Comparison of ENCODE assay signal across 15 cellular contexts in the genomic region with DNA sequence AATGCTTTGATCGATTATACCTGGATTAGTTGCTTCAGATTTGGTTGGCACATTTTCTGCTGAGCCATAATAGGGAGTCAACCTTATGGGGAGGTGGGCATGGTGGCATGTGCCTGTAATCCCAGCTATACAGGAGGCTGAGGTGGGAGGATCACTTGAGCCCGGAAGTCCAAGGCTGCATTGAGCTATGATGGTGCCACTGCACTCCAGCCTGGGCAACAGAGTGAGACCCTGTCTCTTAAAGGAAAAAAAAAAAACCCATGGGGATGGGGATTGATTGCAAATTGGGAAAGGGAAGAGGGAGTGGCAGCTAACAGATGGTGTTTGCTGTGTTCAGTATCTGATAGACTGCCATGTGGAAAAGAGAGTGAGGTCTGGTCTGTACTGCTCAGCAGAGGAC. TPM values are rescaled to one million over a fixed set of nuclear protein-coding genes. Genes with fewer than 3 reads are reported as not detected.
DNase-seq lines count a peak whose midpoint lies in the region; ATAC-seq, FAIRE-seq and TF ChIP-seq lines count a peak whose summit lies in the region.
"Had no signal": no experiment of that assay in that cellular context is flagged by ENCODE, and none has a peak within 500 bp of the region (broad histone marks: within the 10 kb centered on the region; RNA-seq: fewer than 3 reads in every experiment).

No MANE protein-coding gene starts in this region.

- peak; percentile 26 for FAIRE-seq in GM19239 (lab: Jason Lieb, UNC)
- FAIRE-seq: frontal cortex had no signal

- DNase-seq in activated CD8-positive, alpha-beta memory T cell treated with anti-CD3 and anti-CD28 coated beads, Interleukin-2, amount 10 ng/mL, durations not matched to agents 7 days and 5 days = no peak
- DNase-seq in activated CD8-positive, alpha-beta memory T cell treated with anti-CD3 and anti-CD28 coated beads, Interleukin-2, amount 50 U/mL, for 48 hours = no peak
- DNase-seq in GM19239 (ENCODE audit: insufficient read length, low spot score) (no peak), iPS-NIHi7 (ENCODE audit: extremely low spot score) (no peak), NCI-H1436 treated with DMSO at 0.1 percent for 48 hours (lab: John Stamatoyannopoulos, UW) (no peak)
- no peak for DNase-seq in activated CD8-positive, alpha-beta T cell treated with anti-CD3 and anti-CD28 coated beads for 36 hours
- DNase-seq in naive thymus-derived CD4-positive, alpha-beta T cell = no peak
- no peak for DNase-seq in stimulated activated CD4-positive, alpha-beta T cell treated with anti-CD3 and anti-CD28 coated beads, Interleukin-15, amount 100 ng/mL, for 24 hours
- DNase-seq: NCI-H1930; sigmoid colon; stimulated activated CD4-positive, alpha-beta T cell treated with anti-CD3 and anti-CD28 coated beads, Interleukin-4, amount 100 ng/mL, for 24 hours; upper lobe of left lung had no signal

- H3K4me3 Mint-ChIP-seq in activated CD8-positive, alpha-beta memory T cell treated with anti-CD3 and anti-CD28 coated beads, Interleukin-2, amount 10 ng/mL, durations not matched to agents 7 days and 5 days = peak overlapping the region; percentile 19
- peak overlapping the region; percentile 62 for H3K4me3 Mint-ChIP-seq in activated CD8-positive, alpha-beta T cell treated with anti-CD3 and anti-CD28 coated beads for 36 hours
- H3K4me3 Mint-ChIP-seq in naive thymus-derived CD4-positive, alpha-beta T cell = peak overlapping the region; percentile 48 to 92 (median 78)
- H3K4me3 Mint-ChIP-seq: neural progenitor cell had no signal

- no peaks in the 10 kb centered on the region for H3K27me3 Mint-ChIP-seq in activated CD8-positive, alpha-beta memory T cell treated with anti-CD3 and anti-CD28 coated beads, Interleukin-2, amount 10 ng/mL, durations not matched to agents 7 days and 5 days
- no peaks in the 10 kb centered on the region for H3K27me3 Mint-ChIP-seq in activated CD8-positive, alpha-beta T cell treated with anti-CD3 and anti-CD28 coated beads for 36 hours
- no peaks in the 10 kb centered on the region for H3K27me3 Mint-ChIP-seq in naive thymus-derived CD4-positive, alpha-beta T cell

- POLR2A ChIA-PET in activated CD8-positive, alpha-beta T cell treated with anti-CD3 and anti-CD28 coated beads for 36 hours (lab: Charles Lee) = interaction anchor here (0.9 to 1.4 kb wide), 5 partner anchors 9 to 55 kb away, joined by 3 to 5 read pairs (median 4); partner anchors contain the start of gene STK17A
- POLR2A ChIA-PET in naive thymus-derived CD4-positive, alpha-beta T cell (lab: Charles Lee) = interaction anchor here (0.8 to 1.4 kb wide), 4 partner anchors 11 to 458 kb away, joined by 3 to 9 read pairs (median 4); partner anchors contain the start of gene STK17A

- peaks cover 45% of the 10 kb centered on the region for H3K36me3 Mint-ChIP-seq in activated CD8-positive, alpha-beta memory T cell treated with anti-CD3 and anti-CD28 coated beads, Interleukin-2, amount 10 ng/mL, durations not matched to agents 7 days and 5 days
- peaks cover 33% of the 10 kb centered on the region for H3K36me3 Mint-ChIP-seq in activated CD8-positive, alpha-beta T cell treated with anti-CD3 and anti-CD28 coated beads for 36 hours (ENCODE audit: low read depth)
- H3K36me3 Mint-ChIP-seq in naive thymus-derived CD4-positive, alpha-beta T cell = peaks cover 0 to 27% (median 18%) of the 10 kb centered on the region in 5 donors

- H3K4me1 ChIP-seq in naive thymus-derived CD4-positive, alpha-beta T cell (ENCODE audit: control insufficient read depth in 2 of 2, insufficient read depth in 2 of 2, low read length in 2 of 2) = peaks cover 65 to 69% of the 10 kb centered on the region in 2 donors
- H3K4me1 ChIP-seq: neural progenitor cell had no signal

- no peak for TF ChIP-seq CTCF in activated CD8-positive, alpha-beta T cell treated with anti-CD3 and anti-CD28 coated beads for 36 hours (IDR thresholded peaks at IDR 0.05)

- ATAC-seq in activated CD8-positive, alpha-beta memory T cell treated with anti-CD3 and anti-CD28 coated beads, Interleukin-2, amount 10 ng/mL, durations not matched to agents 7 days and 5 days = no peak
- no peak for ATAC-seq in activated CD8-positive, alpha-beta T cell treated with anti-CD3 and anti-CD28 coated beads for 36 hours
- ATAC-seq in naive thymus-derived CD4-positive, alpha-beta T cell = no peak

- CTCF ChIA-PET in activated CD8-positive, alpha-beta memory T cell treated with anti-CD3 and anti-CD28 coated beads, Interleukin-2, amount 10 ng/mL, durations not matched to agents 7 days and 5 days (lab: Charles Lee) = interaction anchor here (0.9 to 2.5 kb wide), 5 partner anchors 10 to 44 kb away, joined by 3 to 25 read pairs (median 5); partner anchors contain the start of gene STK17A
- CTCF ChIA-PET in activated CD8-positive, alpha-beta T cell treated with anti-CD3 and anti-CD28 coated beads for 36 hours (lab: Charles Lee) = interaction anchor here (1.7 to 2.4 kb wide), 3 partner anchors 9 to 26 kb away, joined by 4 to 17 read pairs (median 8); partner anchors contain the start of gene STK17A
- CTCF ChIA-PET in naive thymus-derived CD4-positive, alpha-beta T cell (lab: Charles Lee) = interaction anchor here (0.6 to 0.7 kb wide), 2 partner anchors 11 to 15 kb away, joined by 3 to 4 read pairs; partner anchors contain the start of gene STK17A

- H3K27ac Mint-ChIP-seq in activated CD8-positive, alpha-beta memory T cell treated with anti-CD3 and anti-CD28 coated beads, Interleukin-2, amount 10 ng/mL, durations not matched to agents 7 days and 5 days = peak overlapping the region; percentile 77
- peak overlapping the region; percentile 89 for H3K27ac Mint-ChIP-seq in activated CD8-positive, alpha-beta T cell treated with anti-CD3 and anti-CD28 coated beads for 36 hours
- peak overlapping the region; percentile 49 to 94 (median 90) for H3K27ac Mint-ChIP-seq in naive thymus-derived CD4-positive, alpha-beta T cell
- H3K27ac Mint-ChIP-seq: neural progenitor cell had no signal

- H3K4me1 Mint-ChIP-seq in activated CD8-positive, alpha-beta memory T cell treated with anti-CD3 and anti-CD28 coated beads, Interleukin-2, amount 10 ng/mL, durations not matched to agents 7 days and 5 days = peaks cover 71% of the 10 kb centered on the region
- H3K4me1 Mint-ChIP-seq in activated CD8-positive, alpha-beta T cell treated with anti-CD3 and anti-CD28 coated beads for 36 hours (ENCODE audit: low read depth) = peaks cover 81% of the 10 kb centered on the region
- H3K4me1 Mint-ChIP-seq in naive thymus-derived CD4-positive, alpha-beta T cell = peaks cover 53 to 92% (median 78%) of the 10 kb centered on the region in 7 donors
- H3K4me1 Mint-ChIP-seq: neural progenitor cell had no signal

- peaks cover 0 to 22% (median 21%) of the 10 kb centered on the region in 3 experiments for H3K36me3 ChIP-seq in naive thymus-derived CD4-positive, alpha-beta T cell (ENCODE audit: control insufficient read depth in 2 of 3, insufficient read depth in 3 of 3, low read length in 3 of 3)
- H3K36me3 ChIP-seq: neural progenitor cell had no signal

- H3K4me3 ChIP-seq in naive thymus-derived CD4-positive, alpha-beta T cell (ENCODE audit: low read length) = peak overlapping the region; percentile 5
- H3K4me3 ChIP-seq: cardiac muscle cell, neural progenitor cell, sigmoid colon, upper lobe of left lung had no signal

- H3K27me3 ChIP-seq in naive thymus-derived CD4-positive, alpha-beta T cell (ENCODE audit: control insufficient read depth in 2 of 2, insufficient read depth in 2 of 2, low read length in 2 of 2) = no peaks in the 10 kb centered on the region
- H3K27me3 ChIP-seq: cardiac muscle cell, neural progenitor cell, sigmoid colon, upper lobe of left lung had no signal

- H3K9me3 Mint-ChIP-seq in activated CD8-positive, alpha-beta memory T cell treated with anti-CD3 and anti-CD28 coated beads, Interleukin-2, amount 10 ng/mL, durations not matched to agents 7 days and 5 days (ENCODE audit: low read depth) = no peaks in the 10 kb centered on the region
- no peaks in the 10 kb centered on the region for H3K9me3 Mint-ChIP-seq in activated CD8-positive, alpha-beta T cell treated with anti-CD3 and anti-CD28 coated beads for 36 hours
- no peaks in the 10 kb centered on the region for H3K9me3 Mint-ChIP-seq in naive thymus-derived CD4-positive, alpha-beta T cell
- H3K9me3 Mint-ChIP-seq: neural progenitor cell had no signal

- intact Hi-C loops in activated CD8-positive, alpha-beta T cell treated with anti-CD3 and anti-CD28 coated beads for 36 hours (cut with micrococcal nuclease) = no loop called here
- intact Hi-C loops in naive thymus-derived CD4-positive, alpha-beta T cell (cut with micrococcal nuclease) = loop anchor here in 1 of 2 donors (1.0 kb wide), 1 partner anchor 9 kb away; no protein-coding TSS in a partner anchor

- H3K9me3 ChIP-seq in naive thymus-derived CD4-positive, alpha-beta T cell (ENCODE audit: control insufficient read depth in 2 of 3, low read length in 3 of 3) = no peaks in the 10 kb centered on the region
- H3K9me3 ChIP-seq: sigmoid colon, upper lobe of left lung had no signal

- peak overlapping the region; percentile 67 for H3K27ac ChIP-seq in naive thymus-derived CD4-positive, alpha-beta T cell (ENCODE audit: low read depth, low read length)
- H3K27ac ChIP-seq: cardiac muscle cell, neural progenitor cell, sigmoid colon, upper lobe of left lung had no signal

RNA-seq across cellular contexts. Expression of gene STK17A, which starts 11.1 kb away (rescaled TPM):
- total RNA-seq in activated CD8-positive, alpha-beta memory T cell treated with anti-CD3 and anti-CD28 coated beads, Interleukin-2, amount 10 ng/mL, durations not matched to agents 7 days and 5 days = 10 to 100 TPM; 84.9 to 86.1 TPM
- 10 to 100 TPM; 42.4 to 46.1 TPM for total RNA-seq in activated CD8-positive, alpha-beta T cell treated with anti-CD3 and anti-CD28 coated beads for 36 hours
- 100 to 1,000 TPM in 2 of 5 experiments, 10 to 100 TPM in 3; 71.3 to 132 (median 95.8) TPM for total RNA-seq in naive thymus-derived CD4-positive, alpha-beta T cell
- polyA plus RNA-seq in naive thymus-derived CD4-positive, alpha-beta T cell = 100 to 1,000 TPM; 199 to 292 TPM

Comparison
In these comparisons a context has a peak if more than half of its experiments do, and no peak if none do; other contexts are left out.
1. H3K4me3 Mint-ChIP-seq: peak in every context shown above with its lines; median percentile 78 in naive thymus-derived CD4-positive, alpha-beta T cell; 62 in activated CD8-positive, alpha-beta T cell treated with anti-CD3 and anti-CD28 coated beads for 36 hours; 19 in activated CD8-positive, alpha-beta memory T cell treated with anti-CD3 and anti-CD28 coated beads, Interleukin-2, amount 10 ng/mL, durations not matched to agents 7 days and 5 days.